Comparison of ENCODE assay signal across 1 cellular context in genomic region chr1:205703072-205703471, GRCh38.
TF ChIP-seq lines count a peak whose summit lies in the region.

No MANE protein-coding gene starts in this region.

TF ChIP-seq in HepG2, 621 proteins besides CTCF, POLR2A, EP300 and RAD21 (continued from another document):
- TF ChIP-seq, protein P1, sequence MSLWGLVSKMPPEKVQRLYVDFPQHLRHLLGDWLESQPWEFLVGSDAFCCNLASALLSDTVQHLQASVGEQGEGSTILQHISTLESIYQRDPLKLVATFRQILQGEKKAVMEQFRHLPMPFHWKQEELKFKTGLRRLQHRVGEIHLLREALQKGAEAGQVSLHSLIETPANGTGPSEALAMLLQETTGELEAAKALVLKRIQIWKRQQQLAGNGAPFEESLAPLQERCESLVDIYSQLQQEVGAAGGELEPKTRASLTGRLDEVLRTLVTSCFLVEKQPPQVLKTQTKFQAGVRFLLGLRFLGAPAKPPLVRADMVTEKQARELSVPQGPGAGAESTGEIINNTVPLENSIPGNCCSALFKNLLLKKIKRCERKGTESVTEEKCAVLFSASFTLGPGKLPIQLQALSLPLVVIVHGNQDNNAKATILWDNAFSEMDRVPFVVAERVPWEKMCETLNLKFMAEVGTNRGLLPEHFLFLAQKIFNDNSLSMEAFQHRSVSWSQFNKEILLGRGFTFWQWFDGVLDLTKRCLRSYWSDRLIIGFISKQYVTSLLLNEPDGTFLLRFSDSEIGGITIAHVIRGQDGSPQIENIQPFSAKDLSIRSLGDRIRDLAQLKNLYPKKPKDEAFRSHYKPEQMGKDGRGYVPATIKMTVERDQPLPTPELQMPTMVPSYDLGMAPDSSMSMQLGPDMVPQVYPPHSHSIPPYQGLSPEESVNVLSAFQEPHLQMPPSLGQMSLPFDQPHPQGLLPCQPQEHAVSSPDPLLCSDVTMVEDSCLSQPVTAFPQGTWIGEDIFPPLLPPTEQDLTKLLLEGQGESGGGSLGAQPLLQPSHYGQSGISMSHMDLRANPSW (CRISPR knock-in tag; IDR thresholded peaks at IDR 0.05; ENCODE audit: borderline replicate concordance), result no peak
- TF ChIP-seq HNF1A (IDR thresholded peaks at IDR 0.05; ENCODE audit: low read depth) (0 out of 2 replicates have a peak, but pooled peaks have one; percentile 22), HNF1A (CRISPR knock-in tag; IDR thresholded peaks at IDR 0.05; ENCODE audit: borderline replicate concordance) (no peak), ZNF460 (CRISPR knock-in tag; IDR thresholded peaks at IDR 0.05; ENCODE audit: borderline replicate concordance) (no peak), BCL6 (CRISPR knock-in tag; IDR thresholded peaks at IDR 0.05) (0 out of 2 replicates have a peak, but pooled peaks have one; percentile 15), SIX4 (CRISPR knock-in tag; IDR thresholded peaks at IDR 0.05) (peak; percentile 97)
TF ChIP-seq in HepG2: peak in this region for 49.
